ENCODE assay signal across 11 cellular contexts in genomic region chr1:66177483-66177882, GRCh38.
DNase-seq lines count a peak whose midpoint lies in the region; ATAC-seq and TF ChIP-seq lines count a peak whose summit lies in the region.
"Had no signal": no experiment of that assay in that cellular context is flagged by ENCODE, and none has a peak within 500 bp of the region (broad histone marks: within the 10 kb centered on the region; RNA-seq: fewer than 3 reads in every experiment).

No MANE protein-coding gene starts in this region.

- H3K36me3 Mint-ChIP-seq in GM23338 (ENCODE audit: low read depth) (no peaks in the 10 kb centered on the region), neural progenitor cell (no peaks in the 10 kb centered on the region)

- H3K4me1 ChIP-seq in GM23338 (ENCODE audit: insufficient read depth) (0 out of 2 replicates have a peak, but pooled peaks cover 5% of the 10 kb centered on the region), OCI-LY1 (ENCODE audit: insufficient read depth, low read length, severe bottlenecking) (peaks cover 72% of the 10 kb centered on the region), neural progenitor cell (peaks cover 10% of the 10 kb centered on the region), left ventricle myocardium inferior (no peaks in the 10 kb centered on the region)

- no peak overlapping the region for H3K9ac ChIP-seq in OCI-LY1 (ENCODE audit: low read length)
- H3K9ac ChIP-seq in neural progenitor cell: no peak overlapping the region
- H3K9ac ChIP-seq: BLaER1, GM23248 had no signal

- H3K27me3 Mint-ChIP-seq in GM23338 (ENCODE audit: insufficient read depth, low read depth, poor library complexity) (no peaks in the 10 kb centered on the region), neural progenitor cell (ENCODE audit: insufficient read depth, low read depth) (no peaks in the 10 kb centered on the region)

- H3K4me2 ChIP-seq in GM23338 (no peak overlapping the region), OCI-LY1 (ENCODE audit: low read length) (no peak overlapping the region), neural progenitor cell (no peak overlapping the region)
- H3K4me2 ChIP-seq: BLaER1 had no signal

- H3K27me3 ChIP-seq in GM23338 (ENCODE audit: insufficient read depth): no peaks in the 10 kb centered on the region
- no peaks in the 10 kb centered on the region for H3K27me3 ChIP-seq in OCI-LY1 (ENCODE audit: insufficient read depth, low read length)
- no peaks in the 10 kb centered on the region for H3K27me3 ChIP-seq in neural progenitor cell
- H3K27me3 ChIP-seq in left ventricle myocardium inferior (ENCODE audit: low read depth): peaks cover 4% of the 10 kb centered on the region
- H3K27me3 ChIP-seq: BLaER1 had no signal

- no peaks in the 10 kb centered on the region for H3F3A ChIP-seq in GM23338 (replicated peaks; ENCODE audit: low read depth)
- H3F3A ChIP-seq in OCI-LY1 (ENCODE audit: insufficient read depth, low read length): no peaks in the 10 kb centered on the region
- peaks cover 5% of the 10 kb centered on the region for H3F3A ChIP-seq in neural progenitor cell (ENCODE audit: low read depth)

- H3K27ac ChIP-seq in GM23338 (ENCODE audit: low read depth): no peak overlapping the region
- peak overlapping the region; percentile 76 for H3K27ac ChIP-seq in OCI-LY1 (ENCODE audit: low read depth, low read length, poor library complexity, severe bottlenecking)
- H3K27ac ChIP-seq in caudate nucleus (ENCODE audit: low read depth, low read length): peak overlapping the region; percentile 9
- H3K27ac ChIP-seq in neural progenitor cell: no peak overlapping the region
- H3K27ac ChIP-seq in left ventricle myocardium inferior (replicated peaks): no peak overlapping the region
- H3K27ac ChIP-seq: BLaER1, GM23248 had no signal

- H3K4me1 Mint-ChIP-seq in GM23338 (peaks cover 12% of the 10 kb centered on the region; the same call in 2 of the 3 replicates), neural progenitor cell (peaks cover 31% of the 10 kb centered on the region)

- H3K27ac Mint-ChIP-seq in GM23338 (no peak overlapping the region), neural progenitor cell (peak overlapping the region; percentile 10)

- no peak for ATAC-seq in GM23338

- H3K9me3 Mint-ChIP-seq in GM23338 (no peaks in the 10 kb centered on the region), neural progenitor cell (no peaks in the 10 kb centered on the region)

- H3K9me3 ChIP-seq in OCI-LY1 (ENCODE audit: low read length): no peaks in the 10 kb centered on the region
- H3K9me3 ChIP-seq in neural progenitor cell (ENCODE audit: low read depth): no peaks in the 10 kb centered on the region
- H3K9me3 ChIP-seq in left ventricle myocardium inferior (replicated peaks): no peaks in the 10 kb centered on the region
- H3K9me3 ChIP-seq: BLaER1 had no signal

- no peak overlapping the region for H3K4me3 ChIP-seq in GM23338
- H3K4me3 ChIP-seq in OCI-LY1 (ENCODE audit: low read depth, low read length, poor library complexity, severe bottlenecking): no peak overlapping the region
- H3K4me3 ChIP-seq in neural progenitor cell: no peak overlapping the region
- no peak overlapping the region for H3K4me3 ChIP-seq in left ventricle myocardium inferior
- H3K4me3 ChIP-seq: BLaER1, GM23248 had no signal

- no peak for DNase-seq in GM23338 (ENCODE audit: low spot score)
- no peak for DNase-seq in caudate nucleus (lab: John Stamatoyannopoulos, UW)
- no peak for DNase-seq in neural progenitor cell (ENCODE audit: low spot score)
- no peak for DNase-seq in KBM-7
- DNase-seq in left ventricle myocardium inferior: no peak
- no peak for DNase-seq in iPS-NIHi11 (ENCODE audit: low spot score)
- DNase-seq: DMS 273 treated with DMSO at 0.1 percent for 48 hours, GM23248, H7 had no signal

- no peaks in the 10 kb centered on the region for H3K9me2 ChIP-seq in GM23338 (ENCODE audit: insufficient read depth)
- no peaks in the 10 kb centered on the region for H3K9me2 ChIP-seq in OCI-LY1 (ENCODE audit: low read depth, low read length)

- TF ChIP-seq CTCF in GM23338 (conservative IDR thresholded peaks at IDR 0.05; ENCODE audit: low read depth in 2 of 2) (no peak), OCI-LY1 (IDR thresholded peaks at IDR 0.05; ENCODE audit: low read length) (no peak), neural progenitor cell (IDR thresholded peaks at IDR 0.05) (no peak), left ventricle myocardium inferior (IDR thresholded peaks at IDR 0.05; ENCODE audit: borderline replicate concordance) (no peak)

- in situ Hi-C loops in KBM-7 (cut with MboI; ENCODE audit: low pct_unique_long_range_greater_than_20kb, low sequenced_read_pairs): no loop called here

- 0 out of 2 replicates have a peak overlapping the region, but pooled peaks have one; percentile 6 for H2AFZ ChIP-seq in GM23338
- no peak overlapping the region for H2AFZ ChIP-seq in OCI-LY1 (ENCODE audit: low read length)
- no peak overlapping the region for H2AFZ ChIP-seq in neural progenitor cell (replicated peaks)
- H2AFZ ChIP-seq: GM23248 had no signal

- H3K79me2 ChIP-seq in GM23338 (replicated peaks; ENCODE audit: insufficient read depth): no peaks in the 10 kb centered on the region
- H3K79me2 ChIP-seq in OCI-LY1 (ENCODE audit: insufficient read depth, low read length): no peaks in the 10 kb centered on the region
- H3K79me2 ChIP-seq in neural progenitor cell (ENCODE audit: low read depth): no peaks in the 10 kb centered on the region

- H3K36me3 ChIP-seq in GM23338 (ENCODE audit: insufficient read depth) (no peaks in the 10 kb centered on the region), OCI-LY1 (ENCODE audit: insufficient read depth, low read length) (no peaks in the 10 kb centered on the region), neural progenitor cell (no peaks in the 10 kb centered on the region), left ventricle myocardium inferior (no peaks in the 10 kb centered on the region)
- H3K36me3 ChIP-seq: BLaER1 had no signal

- H3K4me3 Mint-ChIP-seq in GM23338 (no peak overlapping the region), neural progenitor cell (no peak overlapping the region)

- intact Hi-C loops in left ventricle myocardium inferior (cut with micrococcal nuclease): no loop called here

- H4K20me1 ChIP-seq in GM23338 (replicated peaks; ENCODE audit: insufficient read depth) (no peaks in the 10 kb centered on the region), OCI-LY1 (ENCODE audit: insufficient read depth, low read length) (no peaks in the 10 kb centered on the region), neural progenitor cell (ENCODE audit: low read depth) (no peaks in the 10 kb centered on the region)
- H4K20me1 ChIP-seq: BLaER1 had no signal

TF ChIP-seq in GM23338, 12 proteins besides CTCF, POLR2A, EP300 and RAD21 (continues in another document):
- TF ChIP-seq JUNB (IDR thresholded peaks at IDR 0.05; ENCODE audit: unreplicated experiment): no peak
- TF ChIP-seq POLR2AphosphoS5 (IDR thresholded peaks at IDR 0.05; ENCODE audit: low read depth): no peak
- TF ChIP-seq ZNF331 (CRISPR knock-in tag; IDR thresholded peaks at IDR 0.05; ENCODE audit: low read depth): no peak
- no peak for TF ChIP-seq NANOG (IDR thresholded peaks at IDR 0.05; ENCODE audit: borderline replicate concordance)
- TF ChIP-seq ZNF114 (CRISPR knock-in tag; IDR thresholded peaks at IDR 0.05): no peak
- no peak for TF ChIP-seq EZH2 (IDR thresholded peaks at IDR 0.05; ENCODE audit: low read depth, unreplicated experiment)
- no peak for TF ChIP-seq EZH2phosphoT487 (IDR thresholded peaks at IDR 0.05; ENCODE audit: unreplicated experiment)

Comparison
In these comparisons a context has a peak if more than half of its experiments do, and no peak if none do; other contexts are left out.
1. H3K27ac ChIP-seq: peak in OCI-LY1 (single experiment) and caudate nucleus (single experiment); none in GM23338 (single experiment), neural progenitor cell (single experiment) and left ventricle myocardium inferior (single experiment).